Comparison of ENCODE assay signal across 8 cellular contexts in genomic region chr19:14196105-14196504, GRCh38. TPM values are rescaled to one million over a fixed set of nuclear protein-coding genes. Genes with fewer than 3 reads are reported as not detected.
DNase-seq lines count a peak whose midpoint lies in the region; TF ChIP-seq lines count a peak whose summit lies in the region.
"Not testable (repeated sequence)": the region's sequence is repeated elsewhere in the genome, so short reads cannot be mapped to it uniquely, and the experiment has no call there.

No MANE protein-coding gene starts in this region.

- TF ChIP-seq EP300 in sigmoid colon (IDR thresholded peaks at IDR 0.05): not testable (repeated sequence)

- not testable (repeated sequence) for H3K36me3 ChIP-seq in Loucy (ENCODE audit: insufficient read depth, low read length); SJSA1; sigmoid colon; testis (ENCODE audit: low read depth, missing control alignments)

- H3K9me3 ChIP-seq in Loucy (ENCODE audit: insufficient read depth, low read depth, low read length); SJSA1 (replicated peaks); sigmoid colon; testis: not testable (repeated sequence)

- H3K4me2 ChIP-seq in Loucy (ENCODE audit: low read depth, low read length, poor library complexity, severe bottlenecking): not testable (repeated sequence)

- peak; percentile 63 for DNase-seq in Daoy (ENCODE audit: low read depth)
- peak; percentile 40 to 63 for DNase-seq in SJSA1 (ENCODE audit: low read depth in 1 of 2, low spot score in 2 of 2)
- peak; percentile 24 for DNase-seq in activated CD8-positive, alpha-beta memory T cell treated with anti-CD3 and anti-CD28 coated beads, Interleukin-2, amount 50 U/mL, for 24 hours (ENCODE audit: extremely low read depth)
- DNase-seq in choroid plexus epithelial cell (ENCODE audit: low read depth): peak; percentile 60
- DNase-seq in iris pigment epithelial cell (ENCODE audit: low read depth): peak; percentile 41
- DNase-seq in sigmoid colon: peak; percentile 75
- DNase-seq in testis: peak; percentile 66

- H4K20me1 ChIP-seq in Loucy (ENCODE audit: insufficient read depth, low read length, poor library complexity, severe bottlenecking): not testable (repeated sequence)

- H2AFZ ChIP-seq in Loucy (ENCODE audit: low read length): not testable (repeated sequence)

- 23 to 36% methylated on average over 12 of the region's 12 CpGs for WGBS in sigmoid colon, 2 donors
- 40 to 48% methylated on average over 12 of the region's 12 CpGs for WGBS in testis, 2 donors

- H3K79me2 ChIP-seq in Loucy (ENCODE audit: insufficient read depth, low read length): peaks cover 33% of the 10 kb centered on the region; the same call in 1 of the 2 replicates

- H3K9me2 ChIP-seq in Loucy (replicated peaks; ENCODE audit: low read depth, low read length): not testable (repeated sequence)

- H3K4me3 ChIP-seq in Loucy (ENCODE audit: low read length, poor library complexity, severe bottlenecking); SJSA1; choroid plexus epithelial cell (ENCODE audit: low read depth, low read length); sigmoid colon; testis: not testable (repeated sequence)

- TF ChIP-seq POLR2A in sigmoid colon (IDR thresholded peaks at IDR 0.05); testis (IDR thresholded peaks at IDR 0.05): not testable (repeated sequence)

- H3F3A ChIP-seq in Loucy (ENCODE audit: low read depth): not testable (repeated sequence)

- H3K27ac ChIP-seq in SJSA1, sigmoid colon, testis: not testable (repeated sequence)

- TF ChIP-seq CTCF in Loucy (conservative IDR thresholded peaks at IDR 0.05; ENCODE audit: low read length) (peak; percentile 70), choroid plexus epithelial cell (conservative IDR thresholded peaks at IDR 0.05; ENCODE audit: low read depth, low read length) (peak; percentile 72), sigmoid colon (IDR thresholded peaks at IDR 0.05) (peak; percentile 41 to 59 (median 51)), testis (IDR thresholded peaks at IDR 0.05) (peak; percentile 27 to 72 (median 61))

- intact Hi-C loops in sigmoid colon (cut with DNase I): loop anchor here (5.0 kb wide), 1 partner anchor 156 kb away; no protein-coding TSS in a partner anchor
- intact Hi-C loops in testis (cut with DNase I; ENCODE audit: low total_unique reads): not testable (repeated sequence)

- not testable (repeated sequence) for H3K4me1 ChIP-seq in Loucy (ENCODE audit: insufficient read depth, low read length, poor library complexity, severe bottlenecking); SJSA1 (replicated peaks); testis
- H3K4me1 ChIP-seq in sigmoid colon: peaks cover 0 to 41% (median 20%) of the 10 kb centered on the region in 4 donors

- H3K27me3 ChIP-seq in Loucy (ENCODE audit: insufficient read depth, low read length, poor library complexity, severe bottlenecking); SJSA1 (replicated peaks); sigmoid colon; testis: not testable (repeated sequence)

- H3K9ac ChIP-seq in Loucy (ENCODE audit: low read depth, low read length, poor library complexity, severe bottlenecking): not testable (repeated sequence)

RNA-seq across cellular contexts. Expression of gene ADGRL1, which starts 9.9 kb away (rescaled TPM):
- 2.3 and 5.8 TPM in 2 replicates for total RNA-seq in Daoy (2014; rRNA removed; shearing (Covaris generic))
- 4.9 and 22.4 TPM in 2 replicates for total RNA-seq in SJSA1 (2014; rRNA removed; shearing (Covaris generic))
- total RNA-seq in sigmoid colon (10 to 100 TPM; 11.1 to 37.5 (median 19.1) TPM), testis (10 to 100 TPM; 45.0 to 57.2 TPM)
- polyA plus RNA-seq in sigmoid colon (10 to 100 TPM in 1 of 3 donors, 1 to 10 TPM in 2; 3.0 to 28.8 (median 4.6) TPM), testis (ENCODE audit: insufficient read depth, low read depth, low replicate concordance) (23.8 TPM)

RNA-seq across cellular contexts. Expression of gene ASF1B, which starts 59.7 kb away (rescaled TPM):
- 78.5 and 110 TPM in 2 replicates for total RNA-seq in Daoy (2014; rRNA removed; shearing (Covaris generic))
- 87.5 and 91.2 TPM in 2 replicates for total RNA-seq in SJSA1 (2014; rRNA removed; shearing (Covaris generic))
- total RNA-seq in sigmoid colon: 1 to 10 TPM in 3 of 4 donors, not detected in 1; 1.1 to 2.0 (median 1.4) TPM
- 10 to 100 TPM in 2 of 3 donors, 1 to 10 TPM in 1; 3.6 to 26.9 (median 13.6) TPM for polyA plus RNA-seq in sigmoid colon
- total RNA-seq in testis: 10 to 100 TPM; 31.5 to 52.7 TPM
- 55.2 TPM for polyA plus RNA-seq in testis (ENCODE audit: insufficient read depth, low read depth, low replicate concordance)

Comparison
In these comparisons a context has a peak if more than half of its experiments do, and no peak if none do; other contexts are left out.
1. DNase-seq: peak in every context shown above with its lines; median percentile 75 in sigmoid colon; 66 in testis; 63 in Daoy; 60 in choroid plexus epithelial cell; 52 in SJSA1; 41 in iris pigment epithelial cell; 24 in activated CD8-positive, alpha-beta memory T cell treated with anti-CD3 and anti-CD28 coated beads, Interleukin-2, amount 50 U/mL, for 24 hours.
2. RNA of gene ASF1B, which starts 59.7 kb away (total RNA-seq): 87.5 to 91.2 TPM in SJSA1, 78.5 to 110 TPM in Daoy and 31.5 to 52.7 TPM in testis; 1.1 to 2.0 TPM in sigmoid colon; every median in the first group is over 10 times any median in the second.
3. Peak in every context shown above with its lines, with median percentiles within 50 percentile points of each other: CTCF ChIP-seq.